24 cellular contexts compared by ENCODE assay signal in genomic region chr1:1241588-1242229, GRCh38. TPM values are rescaled to one million over a fixed set of nuclear protein-coding genes. Genes with fewer than 3 reads are reported as not detected.
"Had no signal": no experiment of that assay in that cellular context is flagged by ENCODE, and none has a peak within 500 bp of the region (broad histone marks: within the 10 kb centered on the region; RNA-seq: fewer than 3 reads in every experiment).

No MANE protein-coding gene starts in this region.

- FAIRE-seq: HTR-8/SVneo had no signal

- H3K4me3 ChIP-seq: MG63, SJCRH30 had no signal

- H3K36me3 ChIP-seq: MG63, SJCRH30 had no signal

- H3K27me3 ChIP-seq: MG63 had no signal

- DNase-seq: Karpas-422, KG1, MG63, NCI-H1092, NCI-H1105 treated with DMSO at 0.1 percent for 48 hours, NCI-H1417 treated with DMSO at 0.1 percent for 48 hours, NCI-H146, NCI-H1694 treated with DMSO at 0.1 percent for 48 hours, NCI-H1930, NCI-H2081, NCI-H2107, NCI-H226, NCI-H446, NCI-H510A, NCI-H524 treated with DMSO at 0.1 percent for 48 hours, NCI-H69, NCI-H774, SHP77 treated with DMSO at 0.1 percent for 48 hours had no signal

- H3K27ac ChIP-seq: HL-60, SJCRH30 had no signal

- H3K9me3 ChIP-seq: MG63, SJCRH30 had no signal

- ATAC-seq: Right ventricle myocardium inferior, SK-N-SH treated with all-trans-retinoic acid at 6 μM for 48 hours had no signal

RNA-seq across cellular contexts. Expression of gene C1QTNF12, which starts 4.8 kb away (rescaled TPM):
- total RNA-seq: RPMI7951, SJCRH30 had no signal

RNA-seq across cellular contexts. Expression of gene TNFRSF4, which starts 27.8 kb away (rescaled TPM):
- total RNA-seq: RPMI7951 had no signal
